ENCODE assay signal across 25 cellular contexts in genomic region chr6:79872303-79872702, GRCh38.
"Had no signal": no experiment of that assay in that cellular context is flagged by ENCODE, and none has a peak within 500 bp of the region (broad histone marks: within the 10 kb centered on the region; RNA-seq: fewer than 3 reads in every experiment).

No MANE protein-coding gene starts in this region.

- H3K9me3 Mint-ChIP-seq: activated naive CD8-positive, alpha-beta T cell treated with anti-CD3 and anti-CD28 coated beads, Interleukin-2, amount 10 ng/mL, durations not matched to agents 7 days and 5 days; activated T-cell treated with anti-CD3 and anti-CD28 coated beads, Interleukin-2, amount 50 U/mL, for 4 hours; activated T-helper 2 cell treated with anti-CD3 and anti-CD28 coated beads, Interferon-gamma antibody, Interleukin-2, Interleukin-4, amounts not matched to agents 10 μg/mL and 5 μg/mL and 100 μg/mL, durations not matched to agents 14 hours and 24 hours and 36 hours; dendritic cell treated with granulocyte-macrophage colony-stimulating factor and Interleukin-4, amounts not matched to agents 40 ng/mL and 50 ng/mL, for 4 days; nephron; T-helper 1 cell treated with Interleukin-12 subunit alpha and Interleukin-12 subunit beta and Interleukin-4 antibody, amounts not matched to agents 30 μg/mL and 1 μg/mL, for 36 hours; type B pancreatic cell had no signal

- ATAC-seq: activated T-cell treated with anti-CD3 and anti-CD28 coated beads, Interleukin-2, amount 50 U/mL, for 4 hours; heart left ventricle; left ventricle myocardium superior; pancreas; psoas muscle had no signal

- H3K36me3 Mint-ChIP-seq: activated naive CD8-positive, alpha-beta T cell treated with anti-CD3 and anti-CD28 coated beads, Interleukin-2, amount 10 ng/mL, durations not matched to agents 7 days and 5 days; type B pancreatic cell had no signal

- H3K4me3 ChIP-seq: esophagus muscularis mucosa, heart left ventricle, pancreas, psoas muscle, right atrium auricular region, thoracic aorta, vagina had no signal

- H3K9me3 ChIP-seq: esophagus muscularis mucosa, heart left ventricle, neutrophil, pancreas, psoas muscle, right atrium auricular region, thoracic aorta, vagina had no signal

- H3K27me3 Mint-ChIP-seq: dendritic cell treated with granulocyte-macrophage colony-stimulating factor and Interleukin-4, amounts not matched to agents 40 ng/mL and 50 ng/mL, for 4 days had no signal

- DNase-seq: activated CD4-positive, alpha-beta T cell treated with anti-CD3 and anti-CD28 coated beads for 4 hours; activated CD4-positive, alpha-beta T cell treated with anti-CD3 and anti-CD28 coated beads, Interleukin-2, amount 50 U/mL, for 48 hours; activated CD4-positive, CD25-positive, alpha-beta regulatory T cell; activated CD8-positive, alpha-beta memory T cell treated with anti-CD3 and anti-CD28 coated beads, Interleukin-2, amount 50 U/mL, for 48 hours; activated naive CD4-positive, alpha-beta T cell; activated naive CD8-positive, alpha-beta T cell treated with anti-CD3 and anti-CD28 coated beads, Interleukin-2, amount 10 ng/mL, durations not matched to agents 7 days and 5 days; activated T-cell treated with anti-CD3 and anti-CD28 coated beads, Interleukin-2, amount 50 U/mL, for 4 hours; amygdala; effector CD4-positive, alpha-beta T cell; heart left ventricle; left ventricle myocardium superior; pancreas; psoas muscle; stimulated activated CD4-positive, alpha-beta T cell treated with anti-CD3 and anti-CD28 coated beads, Interleukin-4, amount 100 ng/mL, for 24 hours; stimulated activated naive CD4-positive, alpha-beta T cell treated with Interleukin-2 at 50 U/mL for 16 hours had no signal

- H3K4me1 ChIP-seq: psoas muscle, right atrium auricular region had no signal

- H3K27ac ChIP-seq: esophagus muscularis mucosa, heart left ventricle, pancreas, psoas muscle, right atrium auricular region, thoracic aorta, vagina had no signal

- H3K27me3 ChIP-seq: esophagus muscularis mucosa, neutrophil, pancreas, right atrium auricular region, vagina had no signal

- H3K4me3 Mint-ChIP-seq: activated naive CD8-positive, alpha-beta T cell treated with anti-CD3 and anti-CD28 coated beads, Interleukin-2, amount 10 ng/mL, durations not matched to agents 7 days and 5 days; activated T-cell treated with anti-CD3 and anti-CD28 coated beads, Interleukin-2, amount 50 U/mL, for 4 hours; dendritic cell treated with granulocyte-macrophage colony-stimulating factor and Interleukin-4, amounts not matched to agents 40 ng/mL and 50 ng/mL, for 4 days; nephron; T-helper 1 cell treated with Interleukin-12 subunit alpha and Interleukin-12 subunit beta and Interleukin-4 antibody, amounts not matched to agents 30 μg/mL and 1 μg/mL, for 36 hours; type B pancreatic cell had no signal

- H3K27ac Mint-ChIP-seq: activated naive CD8-positive, alpha-beta T cell treated with anti-CD3 and anti-CD28 coated beads, Interleukin-2, amount 10 ng/mL, durations not matched to agents 7 days and 5 days; activated T-helper 2 cell treated with anti-CD3 and anti-CD28 coated beads, Interferon-gamma antibody, Interleukin-2, Interleukin-4, amounts not matched to agents 10 μg/mL and 5 μg/mL and 100 μg/mL, durations not matched to agents 14 hours and 24 hours and 36 hours; dendritic cell treated with granulocyte-macrophage colony-stimulating factor and Interleukin-4, amounts not matched to agents 40 ng/mL and 50 ng/mL, for 4 days; nephron; T-helper 1 cell treated with Interleukin-12 subunit alpha and Interleukin-12 subunit beta and Interleukin-4 antibody, amounts not matched to agents 30 μg/mL and 1 μg/mL, for 36 hours; type B pancreatic cell had no signal

- H3K36me3 ChIP-seq: esophagus muscularis mucosa, heart left ventricle, neutrophil, pancreas, right atrium auricular region, thoracic aorta, vagina had no signal
